1 cellular context compared by ENCODE assay signal in the genomic region with DNA sequence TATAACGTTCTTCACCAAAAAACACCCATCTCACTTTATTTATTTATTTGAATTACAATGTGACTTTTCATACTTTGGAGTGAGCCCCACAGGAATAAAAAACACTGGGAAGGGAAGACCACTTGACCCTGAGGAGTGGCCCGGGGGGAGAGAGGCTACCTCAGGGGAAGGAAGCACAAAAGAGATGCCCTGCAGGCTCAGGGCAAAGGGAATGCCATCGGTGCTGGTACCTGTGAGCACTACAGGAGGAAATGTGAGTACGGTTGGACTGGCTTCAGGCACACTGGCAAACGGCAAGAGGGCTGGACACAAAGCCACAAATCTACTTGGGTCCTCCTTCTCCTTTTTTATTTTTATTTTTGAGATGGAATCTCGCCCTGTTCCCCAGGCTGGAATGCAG.
TF ChIP-seq lines count a peak whose summit lies in the region.

No MANE protein-coding gene starts in this region.

TF ChIP-seq in HCT116, 20 proteins besides CTCF, POLR2A, EP300 and RAD21:
- TF ChIP-seq, protein P1, sequence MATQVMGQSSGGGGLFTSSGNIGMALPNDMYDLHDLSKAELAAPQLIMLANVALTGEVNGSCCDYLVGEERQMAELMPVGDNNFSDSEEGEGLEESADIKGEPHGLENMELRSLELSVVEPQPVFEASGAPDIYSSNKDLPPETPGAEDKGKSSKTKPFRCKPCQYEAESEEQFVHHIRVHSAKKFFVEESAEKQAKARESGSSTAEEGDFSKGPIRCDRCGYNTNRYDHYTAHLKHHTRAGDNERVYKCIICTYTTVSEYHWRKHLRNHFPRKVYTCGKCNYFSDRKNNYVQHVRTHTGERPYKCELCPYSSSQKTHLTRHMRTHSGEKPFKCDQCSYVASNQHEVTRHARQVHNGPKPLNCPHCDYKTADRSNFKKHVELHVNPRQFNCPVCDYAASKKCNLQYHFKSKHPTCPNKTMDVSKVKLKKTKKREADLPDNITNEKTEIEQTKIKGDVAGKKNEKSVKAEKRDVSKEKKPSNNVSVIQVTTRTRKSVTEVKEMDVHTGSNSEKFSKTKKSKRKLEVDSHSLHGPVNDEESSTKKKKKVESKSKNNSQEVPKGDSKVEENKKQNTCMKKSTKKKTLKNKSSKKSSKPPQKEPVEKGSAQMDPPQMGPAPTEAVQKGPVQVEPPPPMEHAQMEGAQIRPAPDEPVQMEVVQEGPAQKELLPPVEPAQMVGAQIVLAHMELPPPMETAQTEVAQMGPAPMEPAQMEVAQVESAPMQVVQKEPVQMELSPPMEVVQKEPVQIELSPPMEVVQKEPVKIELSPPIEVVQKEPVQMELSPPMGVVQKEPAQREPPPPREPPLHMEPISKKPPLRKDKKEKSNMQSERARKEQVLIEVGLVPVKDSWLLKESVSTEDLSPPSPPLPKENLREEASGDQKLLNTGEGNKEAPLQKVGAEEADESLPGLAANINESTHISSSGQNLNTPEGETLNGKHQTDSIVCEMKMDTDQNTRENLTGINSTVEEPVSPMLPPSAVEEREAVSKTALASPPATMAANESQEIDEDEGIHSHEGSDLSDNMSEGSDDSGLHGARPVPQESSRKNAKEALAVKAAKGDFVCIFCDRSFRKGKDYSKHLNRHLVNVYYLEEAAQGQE (IDR thresholded peaks at IDR 0.05; ENCODE audit: low read depth) = no peak
